Comparison of ENCODE assay signal across 1 cellular context in genomic region chr14:97995038-97995437, GRCh38.
TF ChIP-seq lines count a peak whose summit lies in the region.

No MANE protein-coding gene starts in this region.

TF ChIP-seq in WTC11, 78 proteins besides CTCF, POLR2A, EP300 and RAD21 (continued from another document):
- TF ChIP-seq ZMAT4 (CRISPR knock-in tag; IDR thresholded peaks at IDR 0.05) (no peak), EMX1 (CRISPR knock-in tag; IDR thresholded peaks at IDR 0.05) (no peak), E2F5 (CRISPR knock-in tag; IDR thresholded peaks at IDR 0.05) (no peak)
